In the genomic region with DNA sequence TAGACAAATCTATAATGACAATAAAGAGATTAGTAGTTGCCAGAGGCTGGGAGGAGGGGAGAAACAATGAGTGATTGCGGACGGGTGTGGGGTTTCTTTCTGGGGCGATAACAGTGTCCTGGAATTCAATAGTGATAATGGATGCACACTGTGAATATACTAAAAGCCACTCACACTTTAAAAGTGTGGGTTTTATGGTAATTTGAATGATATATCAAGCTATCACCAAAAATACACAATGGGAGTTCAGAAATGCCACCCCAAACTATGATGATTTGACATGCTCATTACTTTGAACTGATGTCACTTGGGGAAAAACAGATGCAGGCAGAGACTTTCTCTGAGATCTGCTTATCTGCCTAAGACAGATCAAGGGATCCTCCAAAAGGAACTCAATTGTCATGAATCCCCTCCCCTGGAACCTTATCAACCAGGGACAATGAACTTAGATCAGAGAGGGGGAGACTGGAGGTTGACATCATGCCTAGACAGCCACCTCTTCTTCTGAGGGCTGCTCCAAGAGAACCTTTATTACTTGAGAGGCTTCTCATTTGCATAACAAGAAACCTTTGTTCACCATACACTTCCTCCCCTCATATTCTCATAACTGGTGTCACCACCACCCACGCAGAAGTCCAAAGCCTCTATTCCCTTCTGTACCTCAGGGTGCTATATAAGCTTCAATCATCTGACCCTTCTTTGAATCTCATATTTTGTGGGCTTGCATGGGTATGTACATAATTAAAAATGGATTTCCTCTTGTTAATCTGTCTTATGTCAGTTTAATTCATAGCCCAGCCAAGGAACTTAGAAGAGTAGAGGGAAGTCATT, we compare ENCODE assay signal across 9 cellular contexts.
DNase-seq lines count a peak whose midpoint lies in the region; ATAC-seq and TF ChIP-seq lines count a peak whose summit lies in the region.
"Had no signal": no experiment of that assay in that cellular context is flagged by ENCODE, and none has a peak within 500 bp of the region (broad histone marks: within the 10 kb centered on the region; RNA-seq: fewer than 3 reads in every experiment).

No MANE protein-coding gene starts in this region.

- ATAC-seq in GM18907 (IDR thresholded peaks at IDR 0.05; ENCODE audit: unreplicated experiment) (peak; percentile 68), HG02852 (IDR thresholded peaks at IDR 0.05; ENCODE audit: unreplicated experiment) (peak; percentile 84)
- ATAC-seq in effector memory CD8-positive, alpha-beta T cell (replicated peaks), result no peak

- H3K36me3 ChIP-seq in OCI-LY3 (replicated peaks; ENCODE audit: low read depth, low read length), result no peaks in the 10 kb centered on the region

- no peak overlapping the region for H2AFZ ChIP-seq in OCI-LY3 (ENCODE audit: low read depth, low read length)

- no peak overlapping the region for H3K27ac ChIP-seq in OCI-LY3 (ENCODE audit: low read length)

- TF ChIP-seq CTCF in GM12865 (IDR thresholded peaks at IDR 0.05; ENCODE audit: insufficient read depth, low read depth, low read length, missing control alignments), result no peak
- no peak for TF ChIP-seq CTCF in OCI-LY3 (IDR thresholded peaks at IDR 0.05; ENCODE audit: low read depth, low read length)

- H3K9ac ChIP-seq in OCI-LY3 (ENCODE audit: low read length), result no peak overlapping the region

- H3K4me3 Mint-ChIP-seq in effector memory CD8-positive, alpha-beta T cell, result no peak overlapping the region

- no peak overlapping the region for H3K4me3 ChIP-seq in GM12865 (ENCODE audit: low read depth, low read length)
- no peak overlapping the region for H3K4me3 ChIP-seq in OCI-LY3 (ENCODE audit: low read length)

- no peaks in the 10 kb centered on the region for H3K27me3 ChIP-seq in OCI-LY3 (ENCODE audit: low read depth, low read length)

- no peaks in the 10 kb centered on the region for H3K9me3 ChIP-seq in OCI-LY3 (ENCODE audit: insufficient read depth, low read length)

- H3K9me3 Mint-ChIP-seq in effector memory CD8-positive, alpha-beta T cell, result no peaks in the 10 kb centered on the region

- H4K20me1 ChIP-seq in OCI-LY3 (ENCODE audit: insufficient read depth, low read length), result no peaks in the 10 kb centered on the region

- DNase-seq in GM12865 (ENCODE audit: low read depth), result peak; percentile 44
- DNase-seq in effector CD4-positive, alpha-beta T cell, result no peak
- no peak for DNase-seq in UCSD-AML1 (lab: John Stamatoyannopoulos, UW; ENCODE audit: unreplicated experiment)
- DNase-seq in effector memory CD8-positive, alpha-beta T cell, result no peak
- no peak for DNase-seq in activated CD8-positive, alpha-beta memory T cell treated with anti-CD3 and anti-CD28 coated beads, Interleukin-2, amount 50 U/mL, for 4 hours
- DNase-seq: hippocampal formation had no signal

- H3K27ac Mint-ChIP-seq in effector memory CD8-positive, alpha-beta T cell, result no peak overlapping the region

- peaks cover 0 to 3% of the 10 kb centered on the region in 2 donors for H3K4me1 Mint-ChIP-seq in effector memory CD8-positive, alpha-beta T cell (ENCODE audit: low read depth in 2 of 2)

- H3K4me2 ChIP-seq in OCI-LY3 (ENCODE audit: low read length), result peak overlapping the region; percentile 29; the same call in 1 of the 2 replicates

- no peaks in the 10 kb centered on the region for H3K36me3 Mint-ChIP-seq in effector memory CD8-positive, alpha-beta T cell (ENCODE audit: insufficient read depth)

- no peaks in the 10 kb centered on the region for H3K27me3 Mint-ChIP-seq in effector memory CD8-positive, alpha-beta T cell

- H3K79me2 ChIP-seq in OCI-LY3 (ENCODE audit: low read length), result no peaks in the 10 kb centered on the region

- peaks cover 50% of the 10 kb centered on the region for H3K4me1 ChIP-seq in OCI-LY3 (ENCODE audit: low read length)
